In the genomic region with DNA sequence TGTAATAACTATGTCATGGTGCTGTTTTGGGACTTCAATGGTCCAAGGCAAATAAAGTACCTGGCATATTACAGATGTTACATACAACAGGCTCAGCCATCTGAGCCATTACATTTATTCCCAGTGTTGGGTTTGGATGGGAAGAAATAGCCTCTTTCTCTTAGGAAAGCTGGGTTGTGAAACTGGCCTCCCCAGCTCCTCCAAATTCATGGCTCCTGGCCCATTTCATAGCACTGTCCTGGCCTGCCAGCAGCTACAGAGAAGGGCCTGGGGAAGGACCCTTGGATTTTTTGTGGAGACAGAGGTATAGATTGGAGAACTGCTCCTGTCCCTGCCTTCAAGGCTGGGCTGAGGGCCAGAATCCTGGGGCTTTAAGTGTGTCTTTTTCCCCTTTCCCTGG, we compare ENCODE assay signal across 21 cellular contexts. TPM values are rescaled to one million over a fixed set of nuclear protein-coding genes. Genes with fewer than 3 reads are reported as not detected.
"Had no signal": no experiment of that assay in that cellular context is flagged by ENCODE, and none has a peak within 500 bp of the region (broad histone marks: within the 10 kb centered on the region; RNA-seq: fewer than 3 reads in every experiment).

No MANE protein-coding gene starts in this region.

- H3K36me3 ChIP-seq: heart left ventricle, left lung, thoracic aorta had no signal

- DNase-seq: cortex of kidney; dorsolateral prefrontal cortex; effector CD8-positive, alpha-beta T cell; heart left ventricle; hypothalamus; islet precursor cell; left lung; mesendoderm; naive B cell; nephron progenitor cell; stimulated activated CD4-positive, alpha-beta T cell treated with anti-CD3 and anti-CD28 coated beads, Interleukin-4, amount 100 ng/mL, for 24 hours; stimulated activated naive CD8-positive, alpha-beta T cell treated with anti-CD3 and anti-CD28 coated beads, Interleukin-15, amount 100 ng/mL, for 72 hours; substantia nigra; trophoblast cell had no signal

- H3K27ac ChIP-seq: dorsolateral prefrontal cortex, heart left ventricle, left lung, parathyroid adenoma, thoracic aorta had no signal

- H3K79me2 ChIP-seq: parathyroid adenoma had no signal

- H3K27me3 ChIP-seq: dorsolateral prefrontal cortex, heart left ventricle had no signal

- H2AFZ ChIP-seq: parathyroid adenoma had no signal

- H3K4me2 ChIP-seq: smooth muscle cell had no signal

- H3K4me3 ChIP-seq: dorsolateral prefrontal cortex, heart left ventricle, left lung, lung, smooth muscle cell, thoracic aorta had no signal

- H3K4me1 ChIP-seq: left lung, parathyroid adenoma had no signal

- ATAC-seq: left lung; stimulated activated memory B cell treated with anti-CD40 and anti-IgM and Interleukin-4, amounts not matched to agents 10 μg/mL and 1 μg/mL and 100 μg/mL, for 72 hours; stimulated activated naive CD8-positive, alpha-beta T cell treated with anti-CD3 and anti-CD28 coated beads, Interleukin-15, amount 100 ng/mL, for 72 hours had no signal

RNA-seq across cellular contexts. Expression of gene PKNOX2, which starts 18.0 kb away (rescaled TPM):
- total RNA-seq: bronchial epithelial cell, pulmonary artery endothelial cell had no signal
